In genomic region chr2:46970334-46971288, GRCh38 we compare ENCODE assay signal across 1 cellular context.
A peak's percentile ranks its signal among the peaks of the same experiment; 100 is the strongest.
TF ChIP-seq lines count a peak whose summit lies in the region.

No MANE protein-coding gene starts in this region.

TF ChIP-seq in HepG2, 621 proteins besides CTCF, POLR2A, EP300 and RAD21 (continued from another document and continues in another):
- 0 out of 2 replicates have a peak, but pooled peaks have one; percentile 68 for TF ChIP-seq ARID3A (IDR thresholded peaks at IDR 0.05; ENCODE audit: low read depth, low read length)
- TF ChIP-seq RCOR2 (CRISPR knock-in tag; IDR thresholded peaks at IDR 0.05), result peak; percentile 93
- no peak for TF ChIP-seq ZNF660 (CRISPR knock-in tag; IDR thresholded peaks at IDR 0.05; ENCODE audit: borderline replicate concordance, low read depth)
- peak; percentile 85 for TF ChIP-seq FOXO1 (CRISPR knock-in tag; IDR thresholded peaks at IDR 0.05)
- no peak for TF ChIP-seq ZNF883 (CRISPR knock-in tag; IDR thresholded peaks at IDR 0.05; ENCODE audit: not compliant biosample characterization)
- no peak for TF ChIP-seq ZNF777 (CRISPR knock-in tag; IDR thresholded peaks at IDR 0.05)
- TF ChIP-seq NCOA2 (CRISPR knock-in tag; IDR thresholded peaks at IDR 0.05), result peak; percentile 87
- no peak for TF ChIP-seq NKX3-1 (CRISPR knock-in tag; IDR thresholded peaks at IDR 0.05)
- TF ChIP-seq TFDP1 (CRISPR knock-in tag; IDR thresholded peaks at IDR 0.05; ENCODE audit: borderline replicate concordance), result no peak; the same call in 1 of the 2 replicates
- 0 out of 2 replicates have a peak, but pooled peaks have one; percentile 23 for TF ChIP-seq MIXL1 (CRISPR knock-in tag; IDR thresholded peaks at IDR 0.05)
- TF ChIP-seq ZBTB3 (CRISPR knock-in tag; IDR thresholded peaks at IDR 0.05; ENCODE audit: borderline replicate concordance, low read depth), result no peak
- TF ChIP-seq MYNN (CRISPR knock-in tag; IDR thresholded peaks at IDR 0.05; ENCODE audit: low read depth), result no peak
- no peak for TF ChIP-seq E2F1 (CRISPR knock-in tag; IDR thresholded peaks at IDR 0.05)
- TF ChIP-seq TARDBP (CRISPR knock-in tag; IDR thresholded peaks at IDR 0.05), result no peak; the same call in 1 of the 2 replicates
- TF ChIP-seq KLF13 (CRISPR knock-in tag; IDR thresholded peaks at IDR 0.05), result no peak; the same call in 1 of the 2 replicates
- TF ChIP-seq BRCA1 (CRISPR knock-in tag; IDR thresholded peaks at IDR 0.05), result no peak
- no peak for TF ChIP-seq ZNF879 (CRISPR knock-in tag; IDR thresholded peaks at IDR 0.05)
- TF ChIP-seq CBX5 (CRISPR knock-in tag; IDR thresholded peaks at IDR 0.05; ENCODE audit: borderline replicate concordance), result peak; percentile 78; the same call in 1 of the 2 replicates
- peak; percentile 66; the same call in 1 of the 2 replicates for TF ChIP-seq ZBTB43 (CRISPR knock-in tag; conservative IDR thresholded peaks at IDR 0.05)
- TF ChIP-seq SSRP1 (CRISPR knock-in tag; IDR thresholded peaks at IDR 0.05), result no peak
- TF ChIP-seq ZNF34 (CRISPR knock-in tag; IDR thresholded peaks at IDR 0.05; ENCODE audit: borderline replicate concordance), result 0 out of 2 replicates have a peak, but pooled peaks have one; percentile 45
- TF ChIP-seq FOXA3 (CRISPR knock-in tag; IDR thresholded peaks at IDR 0.05), result peak; percentile 80; the same call in 1 of the 2 replicates
- TF ChIP-seq ZFP37 (CRISPR knock-in tag; IDR thresholded peaks at IDR 0.05; ENCODE audit: borderline replicate concordance), result peak; percentile 75
- TF ChIP-seq E2F2 (CRISPR knock-in tag; IDR thresholded peaks at IDR 0.05; ENCODE audit: borderline replicate concordance), result no peak
- TF ChIP-seq ZNF12 (CRISPR knock-in tag; IDR thresholded peaks at IDR 0.05), result peak; percentile 85; the same call in 1 of the 2 replicates
- peak; percentile 41; the same call in 1 of the 2 replicates for TF ChIP-seq ZNF205 (CRISPR knock-in tag; IDR thresholded peaks at IDR 0.05)
- TF ChIP-seq ZNF569 (CRISPR knock-in tag; IDR thresholded peaks at IDR 0.05; ENCODE audit: borderline replicate concordance), result no peak
- no peak for TF ChIP-seq ZNF143 (CRISPR knock-in tag; IDR thresholded peaks at IDR 0.05)
- TF ChIP-seq SALL2 (CRISPR knock-in tag; IDR thresholded peaks at IDR 0.05), result no peak
- peak; percentile 75; the same call in 1 of the 2 replicates for TF ChIP-seq ZNF362 (CRISPR knock-in tag; IDR thresholded peaks at IDR 0.05; ENCODE audit: borderline replicate concordance)
- no peak for TF ChIP-seq RORA (CRISPR knock-in tag; IDR thresholded peaks at IDR 0.05)
- TF ChIP-seq ZNF691 (CRISPR knock-in tag; IDR thresholded peaks at IDR 0.05; ENCODE audit: borderline replicate concordance, low read depth), result peak; percentile 100
- TF ChIP-seq ZNF207 (IDR thresholded peaks at IDR 0.05; ENCODE audit: borderline replicate concordance), result no peak
- no peak for TF ChIP-seq MXD4 (CRISPR knock-in tag; IDR thresholded peaks at IDR 0.05)
- peak; percentile 71 for TF ChIP-seq XRCC5 (optimal IDR thresholded peaks at IDR 0.05; ENCODE audit: low read length)
- no peak for TF ChIP-seq RFX3 (CRISPR knock-in tag; IDR thresholded peaks at IDR 0.05)
- no peak for TF ChIP-seq ZNF18 (CRISPR knock-in tag; IDR thresholded peaks at IDR 0.05; ENCODE audit: insufficient replicate concordance)
- TF ChIP-seq ZNF17 (CRISPR knock-in tag; IDR thresholded peaks at IDR 0.05), result no peak
- TF ChIP-seq MLLT10 (CRISPR knock-in tag; IDR thresholded peaks at IDR 0.05), result no peak
- TF ChIP-seq ARID4A (CRISPR knock-in tag; IDR thresholded peaks at IDR 0.05; ENCODE audit: borderline replicate concordance), result peak; percentile 54; the same call in 1 of the 2 replicates
- TF ChIP-seq ZNF629 (CRISPR knock-in tag; conservative IDR thresholded peaks at IDR 0.05), result no peak; the same call in 1 of the 2 replicates
- peak; percentile 91; the same call in 1 of the 2 replicates for TF ChIP-seq ZBTB37 (CRISPR knock-in tag; IDR thresholded peaks at IDR 0.05)
